In genomic region chr2:214809751-214810564, GRCh38 we compare ENCODE assay signal across 8 cellular contexts. TPM values are rescaled to one million over a fixed set of nuclear protein-coding genes. Genes with fewer than 3 reads are reported as not detected.
A peak's percentile ranks its signal among the peaks of the same experiment; 100 is the strongest.
DNase-seq lines count a peak whose midpoint lies in the region; ATAC-seq and TF ChIP-seq lines count a peak whose summit lies in the region.

No MANE protein-coding gene starts in this region.

- peaks cover 27% of the 10 kb centered on the region for H3K27me3 Mint-ChIP-seq in stimulated activated naive CD8-positive, alpha-beta T cell treated with anti-CD3 and anti-CD28 coated beads, Interleukin-15, amount 100 ng/mL, for 72 hours

- H3K27ac ChIP-seq in RWPE2 (ENCODE audit: poor library complexity, severe bottlenecking) (peak overlapping the region; percentile 89), neural cell (ENCODE audit: low read length) (no peak overlapping the region)

- peaks cover 11% of the 10 kb centered on the region for H3K4me1 ChIP-seq in RWPE2 (ENCODE audit: insufficient read depth, poor library complexity, severe bottlenecking)

- peak; percentile 87 for ATAC-seq in RWPE2 (ENCODE audit: low read depth)
- peak; percentile 91 for ATAC-seq in stimulated activated naive CD8-positive, alpha-beta T cell treated with anti-CD3 and anti-CD28 coated beads, Interleukin-15, amount 100 ng/mL, for 72 hours

- no peaks in the 10 kb centered on the region for H3F3A ChIP-seq in neural cell (ENCODE audit: insufficient read depth, low read length, poor library complexity, severe bottlenecking)

- H3K79me2 ChIP-seq in neural cell (replicated peaks; ENCODE audit: insufficient read depth, low read length) = peaks cover 14% of the 10 kb centered on the region

- DNase-seq in ELF-1 (ENCODE audit: low read depth, low spot score) = peak; percentile 96
- peak; percentile 91 for DNase-seq in H4 (ENCODE audit: low spot score)
- DNase-seq in LNCaP clone FGC (ENCODE audit: low read depth) = peak; percentile 89
- DNase-seq in RWPE2 (ENCODE audit: low spot score) = peak; percentile 97
- DNase-seq in activated effector memory CD4-positive, alpha-beta T cell treated with Interleukin-2 at 50 U/mL for 16 hours = peak; percentile 99
- peak; percentile 99 for DNase-seq in fibroblast of villous mesenchyme (ENCODE audit: low read depth)
- DNase-seq in stimulated activated naive CD8-positive, alpha-beta T cell treated with anti-CD3 and anti-CD28 coated beads, Interleukin-15, amount 100 ng/mL, for 72 hours = peak; percentile 99

- H3K27me3 ChIP-seq in RWPE2 (ENCODE audit: insufficient read depth, poor library complexity, severe bottlenecking) (no peaks in the 10 kb centered on the region), neural cell (ENCODE audit: insufficient read depth, low read depth, low read length) (peaks cover 11% of the 10 kb centered on the region)

- no peaks in the 10 kb centered on the region for H3K9me3 Mint-ChIP-seq in stimulated activated naive CD8-positive, alpha-beta T cell treated with anti-CD3 and anti-CD28 coated beads, Interleukin-15, amount 100 ng/mL, for 72 hours

- H4K20me1 ChIP-seq in neural cell (ENCODE audit: insufficient read depth) = no peaks in the 10 kb centered on the region

- TF ChIP-seq EP300 in neural cell (conservative IDR thresholded peaks at IDR 0.05; ENCODE audit: poor library complexity, severe bottlenecking) = no peak

- no peak for TF ChIP-seq CTCF in LNCaP clone FGC (IDR thresholded peaks at IDR 0.05; ENCODE audit: control insufficient read depth, extremely low read depth, insufficient read depth)
- no peak for TF ChIP-seq CTCF in RWPE2 (IDR thresholded peaks at IDR 0.05; ENCODE audit: poor library complexity, severe bottlenecking)
- no peak for TF ChIP-seq CTCF in fibroblast of villous mesenchyme (IDR thresholded peaks at IDR 0.05; ENCODE audit: insufficient read depth, low read depth, low read length)
- no peak for TF ChIP-seq CTCF in neural cell (IDR thresholded peaks at IDR 0.05; ENCODE audit: poor library complexity, severe bottlenecking)

- H3K4me1 Mint-ChIP-seq in stimulated activated naive CD8-positive, alpha-beta T cell treated with anti-CD3 and anti-CD28 coated beads, Interleukin-15, amount 100 ng/mL, for 72 hours = peaks cover 22% of the 10 kb centered on the region

- H3K36me3 ChIP-seq in RWPE2 (ENCODE audit: low read depth) = peaks cover 5% of the 10 kb centered on the region; the same call in 1 of the 2 replicates
- H3K36me3 ChIP-seq in neural cell (ENCODE audit: insufficient read depth, low read length) = no peaks in the 10 kb centered on the region

- H2AFZ ChIP-seq in neural cell (ENCODE audit: low read depth, low read length) = peak overlapping the region; percentile 35

- TF ChIP-seq RAD21 in neural cell (conservative IDR thresholded peaks at IDR 0.05) = no peak

- H3K9ac ChIP-seq in neural cell (ENCODE audit: low read length) = peak overlapping the region; percentile 35

- peak overlapping the region; percentile 95 to 97 for H3K4me3 Mint-ChIP-seq in stimulated activated naive CD8-positive, alpha-beta T cell treated with anti-CD3 and anti-CD28 coated beads, Interleukin-15, amount 100 ng/mL, for 72 hours

- no peaks in the 10 kb centered on the region for H3K9me2 ChIP-seq in neural cell (ENCODE audit: insufficient read depth, low read length)

- peak overlapping the region; percentile 93 to 94 for H3K27ac Mint-ChIP-seq in stimulated activated naive CD8-positive, alpha-beta T cell treated with anti-CD3 and anti-CD28 coated beads, Interleukin-15, amount 100 ng/mL, for 72 hours

- H3K9me3 ChIP-seq in RWPE2 (ENCODE audit: severe bottlenecking) = no peaks in the 10 kb centered on the region
- H3K9me3 ChIP-seq in neural cell (ENCODE audit: low read length) = no peaks in the 10 kb centered on the region

- peak overlapping the region; percentile 42 for H3K4me2 ChIP-seq in neural cell (ENCODE audit: low read length)

- H3K4me3 ChIP-seq in LNCaP clone FGC (ENCODE audit: low read depth, low read length) (peak overlapping the region; percentile 86), RWPE2 (ENCODE audit: severe bottlenecking) (peak overlapping the region; percentile 86), fibroblast of villous mesenchyme (ENCODE audit: low read depth, low read length) (peak overlapping the region; percentile 85), neural cell (ENCODE audit: low read length) (peak overlapping the region; percentile 88)

TF ChIP-seq in neural cell, 6 proteins besides CTCF, POLR2A, EP300 and RAD21:
- TF ChIP-seq EZH2 (IDR thresholded peaks at IDR 0.05; ENCODE audit: borderline replicate concordance, insufficient read depth, low read length, poor library complexity, severe bottlenecking) (no peak), TAF1 (IDR thresholded peaks at IDR 0.05; ENCODE audit: low read depth) (no peak), SMC3 (conservative IDR thresholded peaks at IDR 0.05; ENCODE audit: poor library complexity) (no peak), MXI1 (conservative IDR thresholded peaks at IDR 0.05; ENCODE audit: poor library complexity, severe bottlenecking) (no peak), POLR2AphosphoS5 (IDR thresholded peaks at IDR 0.05) (no peak), REST (IDR thresholded peaks at IDR 0.05; ENCODE audit: borderline replicate concordance) (no peak)

RNA-seq across cellular contexts. Expression of gene BARD1, which starts 0.5 kb away (rescaled TPM):
- total RNA-seq in H4 (2014; rRNA removed; shearing (Covaris generic)) = 11.9 and 13.2 TPM in 2 replicates
- total RNA-seq in fibroblast of villous mesenchyme = 25.8 and 41.0 TPM in 2 replicates
- polyA plus RNA-seq in neural cell = 0.57 and 2.8 TPM in 2 replicates
- polyA minus RNA-seq in neural cell = 11.7 and 13.1 TPM in 2 replicates
